Comparison of ENCODE assay signal across 23 cellular contexts in genomic region chr5:97135868-97136267, GRCh38. TPM values are rescaled to one million over a fixed set of nuclear protein-coding genes. Genes with fewer than 3 reads are reported as not detected.
"Had no signal": no experiment of that assay in that cellular context is flagged by ENCODE, and none has a peak within 500 bp of the region (broad histone marks: within the 10 kb centered on the region; RNA-seq: fewer than 3 reads in every experiment).

No MANE protein-coding gene starts in this region.

- H3K27ac ChIP-seq: adrenal gland, gastroesophageal sphincter, heart left ventricle, left lung, ovary, psoas muscle, tibial artery had no signal

- FAIRE-seq: kidney, small intestine, urothelium cell line had no signal

- DNase-seq: activated CD4-positive, CD25-positive, alpha-beta regulatory T cell treated with anti-CD3 and anti-CD28 coated beads, Interleukin-2, amount 50 U/mL, for 72 hours; activated naive CD4-positive, alpha-beta T cell treated with anti-CD3 and anti-CD28 coated beads for 36 hours; activated T-cell treated with anti-CD3 and anti-CD28 coated beads for 4 hours; adrenal gland; effector CD4-positive, alpha-beta T cell; heart left ventricle; kidney; left lung; mammary epithelial cell; ovary; psoas muscle; right cardiac atrium; SIG-M5; small intestine; stimulated activated CD4-positive, alpha-beta T cell treated with anti-CD3 and anti-CD28 coated beads, Interleukin-4, amount 100 ng/mL, for 4 hours; stimulated activated naive CD4-positive, alpha-beta T cell; substantia nigra; tibial artery had no signal

- H3K9me3 Mint-ChIP-seq: activated naive CD4-positive, alpha-beta T cell treated with anti-CD3 and anti-CD28 coated beads for 36 hours had no signal

- H3K4me3 Mint-ChIP-seq: activated naive CD4-positive, alpha-beta T cell treated with anti-CD3 and anti-CD28 coated beads for 36 hours had no signal

- H3K27me3 ChIP-seq: adrenal gland, gastroesophageal sphincter, heart left ventricle, left lung, ovary had no signal

- H3K27ac Mint-ChIP-seq: activated naive CD4-positive, alpha-beta T cell treated with anti-CD3 and anti-CD28 coated beads for 36 hours had no signal

- H3K4me1 ChIP-seq: adrenal gland, gastroesophageal sphincter, left lung, psoas muscle, tibial artery had no signal

- H3K4me3 ChIP-seq: adrenal gland, gastroesophageal sphincter, heart left ventricle, left lung, ovary, psoas muscle, tibial artery had no signal

- ATAC-seq: gastroesophageal sphincter, heart left ventricle, left lung, psoas muscle, right cardiac atrium had no signal

- H3K9me3 ChIP-seq: adrenal gland, gastroesophageal sphincter, heart left ventricle, left lung, ovary, psoas muscle, tibial artery had no signal

- H3K36me3 ChIP-seq: adrenal gland, gastroesophageal sphincter, heart left ventricle, left lung, ovary, tibial artery had no signal

RNA-seq across cellular contexts. Expression of gene LIX1, which starts 6.5 kb away (rescaled TPM):
- total RNA-seq: activated CD8-positive, alpha-beta memory T cell treated with anti-CD3 and anti-CD28 coated beads for 36 hours; activated naive CD4-positive, alpha-beta T cell treated with anti-CD3 and anti-CD28 coated beads for 36 hours; adrenal gland; left lung; mammary epithelial cell; myocyte; psoas muscle; T-helper 1 cell treated with Interleukin-12 subunit alpha and Interleukin-12 subunit beta and Interleukin-4 antibody, amounts not matched to agents 30 ng/mL and 1 ng/mL, for 36 hours had no signal
